ENCODE assay signal across 8 cellular contexts in the genomic region with DNA sequence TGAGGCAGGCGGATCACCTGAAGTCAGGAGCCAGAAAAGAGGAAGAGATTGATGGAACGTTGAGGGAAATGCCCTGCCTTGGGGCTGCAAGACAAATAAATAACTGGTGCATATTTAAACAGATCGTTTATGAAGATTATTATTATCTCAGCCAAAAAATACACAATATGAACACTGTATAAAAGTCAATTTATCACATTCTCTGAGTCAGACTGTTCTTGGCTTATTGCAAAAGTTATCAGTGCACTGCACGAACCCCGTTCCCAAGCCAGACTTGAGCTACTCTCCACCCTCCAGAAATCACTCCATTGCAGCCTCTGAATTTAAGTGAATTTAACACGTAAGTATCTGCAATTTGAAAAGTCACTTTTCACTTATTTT. TPM values are rescaled to one million over a fixed set of nuclear protein-coding genes. Genes with fewer than 3 reads are reported as not detected.
DNase-seq lines count a peak whose midpoint lies in the region; ATAC-seq, FAIRE-seq and TF ChIP-seq lines count a peak whose summit lies in the region.

No MANE protein-coding gene starts in this region.

- POLR2A ChIA-PET in PC-9 (lab: Charles Lee; ENCODE audit: unreplicated experiment) (interaction anchor here (0.8 kb wide), 1 partner anchor 97 kb away, joined by 4 read pairs; no protein-coding TSS in a partner anchor), endothelial cell of umbilical vein (lab: Charles Lee) (no interaction called here)

- H4K8ac ChIP-seq in neuronal stem cell (ENCODE audit: low read depth, low read length), result no peak overlapping the region

- intact Hi-C loops in Calu3 (cut with micrococcal nuclease; ENCODE audit: unreplicated experiment), result loop anchor here (5.0 kb wide), 1 partner anchor 81 kb away; no protein-coding TSS in a partner anchor
- intact Hi-C loops in PC-9 (cut with micrococcal nuclease; ENCODE audit: unreplicated experiment), result loop anchor here (5.0 kb wide), 1 partner anchor 41 kb away; no protein-coding TSS in a partner anchor
- intact Hi-C loops in endothelial cell of umbilical vein (cut with micrococcal nuclease), result loop anchor here (5.0 kb wide), 1 partner anchor 226 kb away; a partner anchor contains a TSS

- dilution Hi-C loops in endothelial cell of umbilical vein (cut with MboI; ENCODE audit: extremely low pct_ligation_motif_present, low sequenced_read_pairs), result no loop called here

- H3K9me3 Mint-ChIP-seq in Calu3 (ENCODE audit: low read depth, unreplicated experiment), result no peaks in the 10 kb centered on the region

- no peak for FAIRE-seq in endothelial cell of umbilical vein (lab: Jason Lieb, UNC)

- H3K4me3 Mint-ChIP-seq in Calu3 (ENCODE audit: low read depth, unreplicated experiment), result peak overlapping the region; percentile 74

- no peak overlapping the region for H3K27ac Mint-ChIP-seq in Calu3 (ENCODE audit: unreplicated experiment)

- peak overlapping the region; percentile 93 for H3K27ac ChIP-seq in PC-9
- H3K27ac ChIP-seq in endothelial cell of umbilical vein (ENCODE audit: insufficient read depth, low read depth, low read length), result peak overlapping the region; percentile 83
- no peak overlapping the region for H3K27ac ChIP-seq in neuronal stem cell (replicated peaks; ENCODE audit: low read length)

- peaks cover 26% of the 10 kb centered on the region for H3K4me1 Mint-ChIP-seq in Calu3 (ENCODE audit: low read depth, unreplicated experiment)

- ATAC-seq in HG03139 (IDR thresholded peaks at IDR 0.05; ENCODE audit: unreplicated experiment) (no peak), HG02571 (IDR thresholded peaks at IDR 0.05; ENCODE audit: unreplicated experiment) (no peak)

- H4K20me1 ChIP-seq in PC-9 (ENCODE audit: insufficient read depth) (no peaks in the 10 kb centered on the region), endothelial cell of umbilical vein (replicated peaks; ENCODE audit: control insufficient read depth, extremely low read depth, insufficient read depth, low read length) (no peaks in the 10 kb centered on the region)

- no peak overlapping the region for H2BK120ac ChIP-seq in neuronal stem cell (ENCODE audit: low read depth, low read length)

- H3K79me1 ChIP-seq in neuronal stem cell (ENCODE audit: low read depth, low read length), result no peaks in the 10 kb centered on the region

- H3K79me2 ChIP-seq in PC-9 (ENCODE audit: low read depth), result peaks cover 52% of the 10 kb centered on the region
- H3K79me2 ChIP-seq in endothelial cell of umbilical vein (ENCODE audit: control insufficient read depth, insufficient read depth, low read length), result peaks cover 54% of the 10 kb centered on the region

- H3K4me1 ChIP-seq in PC-9 (replicated peaks; ENCODE audit: insufficient read depth) (peaks cover 45% of the 10 kb centered on the region), endothelial cell of umbilical vein (ENCODE audit: control insufficient read depth, extremely low read depth, insufficient read depth, low read length) (peaks cover 48% of the 10 kb centered on the region), neuronal stem cell (ENCODE audit: control insufficient read depth in 2 of 2, insufficient read depth in 1 of 2, low read depth in 1 of 2, low read length in 2 of 2) (peaks cover 11 to 16% of the 10 kb centered on the region in 2 donors)

- BruUV-seq in Calu3 (replicated peaks; lab: Mats Ljungman, UMichigan) (no TSS peak), PC-9 (replicated peaks; lab: Mats Ljungman, UMichigan) (TSS peak; percentile 15), endothelial cell of umbilical vein (replicated peaks; lab: Mats Ljungman, UMichigan) (no TSS peak)

- no peak overlapping the region for H2BK5ac ChIP-seq in neuronal stem cell (ENCODE audit: low read length)

- no peak for TF ChIP-seq CTCF in Calu3 (IDR thresholded peaks at IDR 0.05; ENCODE audit: unreplicated experiment)
- no peak for TF ChIP-seq CTCF in PC-9 (conservative IDR thresholded peaks at IDR 0.05)
- no peak for TF ChIP-seq CTCF in endothelial cell of umbilical vein (IDR thresholded peaks at IDR 0.05; ENCODE audit: extremely low read depth in 1 of 2, insufficient read depth in 1 of 2, low read depth in 1 of 2, low read length in 2 of 2)

- no peaks in the 10 kb centered on the region for H3K27me3 ChIP-seq in PC-9 (ENCODE audit: insufficient read depth, low read depth)
- H3K27me3 ChIP-seq in endothelial cell of umbilical vein (ENCODE audit: control insufficient read depth in 2 of 2, insufficient read depth in 2 of 2, low read length in 2 of 2), result no peaks in the 10 kb centered on the region
- peaks cover 0 to 4% (median 0%) of the 10 kb centered on the region in 3 experiments for H3K27me3 ChIP-seq in neuronal stem cell (ENCODE audit: control insufficient read depth in 3 of 3, insufficient read depth in 3 of 3, low read depth in 1 of 3, low read length in 3 of 3)

- CTCF ChIA-PET in Calu3 (lab: Charles Lee) (interaction anchor here (0.8 to 1.4 kb wide), 2 partner anchors 119 to 149 kb away, joined by 3 read pairs; no protein-coding TSS in a partner anchor), PC-9 (lab: Charles Lee) (interaction anchor here (1.1 kb wide), 1 partner anchor 31 kb away, joined by 3 read pairs; no protein-coding TSS in a partner anchor), endothelial cell of umbilical vein (lab: Charles Lee) (interaction anchor here (0.6 to 4.2 kb wide), 14 partner anchors 12 to 162 kb away, joined by 3 to 81 read pairs (median 11); no protein-coding TSS in a partner anchor)

- H3K36me3 Mint-ChIP-seq in Calu3 (ENCODE audit: insufficient read depth, unreplicated experiment), result peaks cover 20% of the 10 kb centered on the region

- H3K9me3 ChIP-seq in PC-9 (ENCODE audit: insufficient read depth, low read depth) (no peaks in the 10 kb centered on the region), endothelial cell of umbilical vein (replicated peaks; ENCODE audit: control insufficient read depth, insufficient read depth, low read length) (no peaks in the 10 kb centered on the region), neuronal stem cell (replicated peaks in 1 of 2; ENCODE audit: control insufficient read depth in 2 of 2, insufficient read depth in 1 of 2, low read depth in 1 of 2, low read length in 2 of 2) (no peaks in the 10 kb centered on the region)

- H3K23ac ChIP-seq in neuronal stem cell (ENCODE audit: low read depth, low read length, poor library complexity), result no peak overlapping the region

- H3K4me2 ChIP-seq in PC-9 (peak overlapping the region; percentile 90), endothelial cell of umbilical vein (ENCODE audit: insufficient read depth, low read length) (peak overlapping the region; percentile 93), neuronal stem cell (ENCODE audit: insufficient read depth, low read length, poor library complexity, severe bottlenecking) (no peak overlapping the region)

- H3K14ac ChIP-seq in neuronal stem cell (ENCODE audit: low read length), result no peak overlapping the region

- H2AFZ ChIP-seq in PC-9 (peak overlapping the region; percentile 85), endothelial cell of umbilical vein (ENCODE audit: low read depth, low read length) (no peak overlapping the region), neuronal stem cell (ENCODE audit: low read length) (peak overlapping the region; percentile 5)

- no peak for DNase-seq in Calu3
- peak in 1 of 2 experiments; percentile 66 for DNase-seq in PC-9
- peak; percentile 63 for DNase-seq in endothelial cell of umbilical vein (ENCODE audit: low read depth, low spot score)
- DNase-seq in neuronal stem cell (ENCODE audit: low spot score), result no peak
- DNase-seq in activated CD4-positive, alpha-beta T cell treated with anti-CD3 and anti-CD28 coated beads, Interleukin-2, amount 50 U/mL, for 1 hour, result no peak
- DNase-seq in Kasumi-1 (lab: John Stamatoyannopoulos, UW), result no peak

- H3K36me3 ChIP-seq in PC-9 (ENCODE audit: low read depth), result no peaks in the 10 kb centered on the region
- no peaks in the 10 kb centered on the region for H3K36me3 ChIP-seq in endothelial cell of umbilical vein (ENCODE audit: control insufficient read depth in 2 of 2, extremely low read depth in 1 of 2, insufficient read depth in 2 of 2, low read length in 2 of 2)
- H3K36me3 ChIP-seq in neuronal stem cell (replicated peaks in 1 of 2; ENCODE audit: control insufficient read depth in 2 of 2, insufficient read depth in 2 of 2, low read length in 2 of 2), result no peaks in the 10 kb centered on the region

- H3F3A ChIP-seq in PC-9 (ENCODE audit: insufficient read depth, low read depth), result peaks cover 43% of the 10 kb centered on the region

- no CpG with 5 or more reads among the region's 6 CpGs for WGBS in neuronal stem cell (ENCODE audit: extremely low coverage in 2 of 2, insufficient read length in 2 of 2, insufficient replicate concordance in 1 of 2), 2 donors

- H3K18ac ChIP-seq in neuronal stem cell (ENCODE audit: low read length), result no peak overlapping the region

- H3K4me3 ChIP-seq in PC-9 (peak overlapping the region; percentile 81), endothelial cell of umbilical vein (replicated peaks in 1 of 3; ENCODE audit: insufficient read depth in 1 of 3, low read depth in 1 of 3, low read length in 3 of 3) (peak overlapping the region; percentile 75 to 99 (median 96)), neuronal stem cell (ENCODE audit: low read length in 2 of 2) (peak overlapping the region in 1 of 2 donors; percentile 72)

- H3K9me1 ChIP-seq in endothelial cell of umbilical vein (replicated peaks; ENCODE audit: control insufficient read depth, extremely low read depth, insufficient read depth, low read length), result no peaks in the 10 kb centered on the region

- no peak overlapping the region for H2AK5ac ChIP-seq in neuronal stem cell (ENCODE audit: low read depth, low read length)

- no peak for TF ChIP-seq POLR2A in endothelial cell of umbilical vein (IDR thresholded peaks at IDR 0.05; ENCODE audit: low read depth, low read length)

- no peak overlapping the region for H2BK15ac ChIP-seq in neuronal stem cell (ENCODE audit: low read length)

- H3K9me2 ChIP-seq in PC-9 (ENCODE audit: insufficient read depth), result no peaks in the 10 kb centered on the region

- H3K27me3 Mint-ChIP-seq in Calu3 (ENCODE audit: unreplicated experiment), result no peaks in the 10 kb centered on the region

- no peak overlapping the region for H3K4ac ChIP-seq in neuronal stem cell (ENCODE audit: low read length)

- no peak overlapping the region for H4K91ac ChIP-seq in neuronal stem cell (ENCODE audit: low read depth, low read length, poor library complexity)

- H3K9ac ChIP-seq in endothelial cell of umbilical vein (replicated peaks; ENCODE audit: extremely low read depth, insufficient read depth, low read length) (peak overlapping the region; percentile 92), neuronal stem cell (ENCODE audit: low read depth, low read length, poor library complexity) (no peak overlapping the region)

- no peak overlapping the region for H2BK12ac ChIP-seq in neuronal stem cell (ENCODE audit: low read length)

RNA-seq across cellular contexts. Expression of a gene that starts 1.6 kb away (rescaled TPM):
- total RNA-seq in Calu3 (2022), result 17.6 TPM in 2 replicates
- total RNA-seq in PC-9 (2021), result 11.8 and 14.9 TPM in 2 replicates
- 53.4 and 56.1 TPM in 2 replicates for total RNA-seq in endothelial cell of umbilical vein
- polyA plus RNA-seq in endothelial cell of umbilical vein, result 28.0 and 32.0 TPM in 2 replicates
- polyA plus RNA-seq in endothelial cell of umbilical vein (2011; cell fraction: cytosol; rRNA removed), result 38.1 and 46.2 TPM in 2 replicates
- polyA plus RNA-seq in endothelial cell of umbilical vein (2011; cell fraction: nucleus; rRNA removed), result 99.9 and 110 TPM in 2 replicates
- 32.2 and 38.9 TPM in 2 replicates for polyA plus RNA-seq in endothelial cell of umbilical vein (2012)
- polyA minus RNA-seq in endothelial cell of umbilical vein, result 45.9 and 49.5 TPM in 2 replicates
- 5.4 TPM for polyA minus RNA-seq in endothelial cell of umbilical vein (2011; cell fraction: cytosol; rRNA and poly(A)+ RNA removed)
- polyA minus RNA-seq in endothelial cell of umbilical vein (2011; cell fraction: nucleus; rRNA and poly(A)+ RNA removed), result 72.5 and 97.0 TPM in 2 replicates
- 20.4 TPM for polyA plus RNA-seq in neuronal stem cell (2013, experiment 1 of 2)
- polyA plus RNA-seq in neuronal stem cell (2013, experiment 2 of 2), result 21.0 TPM
